ENCODE assay signal across 2 cellular contexts in the genomic region with DNA sequence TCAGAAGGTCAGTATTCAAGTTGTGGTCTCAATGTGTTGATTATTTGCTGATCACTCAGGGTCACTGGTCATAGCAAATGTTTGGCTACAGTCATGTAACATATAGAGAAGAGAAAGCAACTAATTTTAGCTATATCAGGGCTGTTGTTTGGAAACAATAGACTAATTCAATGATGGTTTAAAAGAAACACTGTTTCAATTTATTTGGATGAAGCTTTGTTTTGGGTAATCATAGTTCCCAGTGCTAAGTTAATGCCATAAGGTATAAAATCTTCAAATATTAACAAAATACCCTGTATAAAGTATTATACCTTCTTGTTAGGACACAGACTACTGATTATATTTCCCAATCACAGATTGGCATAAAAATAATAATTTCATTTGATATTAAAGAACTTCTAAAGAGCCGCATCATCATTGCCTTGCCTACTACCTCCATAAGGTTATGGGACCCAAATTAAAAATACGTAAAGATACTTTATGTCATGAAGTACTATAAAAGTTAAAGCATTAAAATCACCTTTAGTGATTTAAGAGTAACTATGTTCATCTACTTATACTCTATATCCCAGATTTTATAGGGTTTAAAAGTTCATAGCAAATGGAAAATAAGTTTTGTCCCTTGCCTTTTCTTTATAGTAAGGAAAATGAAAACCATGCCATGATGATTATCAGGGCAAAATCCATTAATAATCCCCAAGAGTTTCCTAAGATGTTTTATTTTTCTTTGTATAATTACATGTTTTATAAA.
TF ChIP-seq lines count a peak whose summit lies in the region.

No MANE protein-coding gene starts in this region.

TF ChIP-seq in HEK293, 187 proteins besides CTCF, POLR2A, EP300 and RAD21 (continued from another document):
- TF ChIP-seq, protein P1, sequence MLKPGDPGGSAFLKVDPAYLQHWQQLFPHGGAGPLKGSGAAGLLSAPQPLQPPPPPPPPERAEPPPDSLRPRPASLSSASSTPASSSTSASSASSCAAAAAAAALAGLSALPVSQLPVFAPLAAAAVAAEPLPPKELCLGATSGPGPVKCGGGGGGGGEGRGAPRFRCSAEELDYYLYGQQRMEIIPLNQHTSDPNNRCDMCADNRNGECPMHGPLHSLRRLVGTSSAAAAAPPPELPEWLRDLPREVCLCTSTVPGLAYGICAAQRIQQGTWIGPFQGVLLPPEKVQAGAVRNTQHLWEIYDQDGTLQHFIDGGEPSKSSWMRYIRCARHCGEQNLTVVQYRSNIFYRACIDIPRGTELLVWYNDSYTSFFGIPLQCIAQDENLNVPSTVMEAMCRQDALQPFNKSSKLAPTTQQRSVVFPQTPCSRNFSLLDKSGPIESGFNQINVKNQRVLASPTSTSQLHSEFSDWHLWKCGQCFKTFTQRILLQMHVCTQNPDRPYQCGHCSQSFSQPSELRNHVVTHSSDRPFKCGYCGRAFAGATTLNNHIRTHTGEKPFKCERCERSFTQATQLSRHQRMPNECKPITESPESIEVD (tag by site-specific recombination; IDR thresholded peaks at IDR 0.05) = peak; percentile 85

TF ChIP-seq in GM12878, 131 proteins besides CTCF, POLR2A, EP300 and RAD21 (continued from another document):
- TF ChIP-seq LARP7 (IDR thresholded peaks at IDR 0.05) (0 out of 2 replicates have a peak, but pooled peaks have one; percentile 30), POLR2AphosphoS5 (IDR thresholded peaks at IDR 0.05; ENCODE audit: low read length) (no peak), EZH2 (IDR thresholded peaks at IDR 0.05; ENCODE audit: borderline replicate concordance, control insufficient read depth, low read depth, low read length) (no peak), NR2F1 (conservative IDR thresholded peaks at IDR 0.05) (peak; percentile 35; the same call in 1 of the 2 replicates), ZNF217 (IDR thresholded peaks at IDR 0.05) (no peak), PAX8 (IDR thresholded peaks at IDR 0.05) (no peak), ZNF24 (IDR thresholded peaks at IDR 0.05) (0 out of 2 replicates have a peak, but pooled peaks have one; percentile 22), NR2C1 (IDR thresholded peaks at IDR 0.05) (no peak), SMAD5 (IDR thresholded peaks at IDR 0.05; ENCODE audit: low read depth) (no peak), CHD1 (IDR thresholded peaks at IDR 0.05; ENCODE audit: low read depth, low read length) (peak; percentile 89; the same call in 1 of the 2 replicates), HDAC6 (IDR thresholded peaks at IDR 0.05; ENCODE audit: unreplicated experiment) (no peak)
